24 cellular contexts compared by ENCODE assay signal in the genomic region with DNA sequence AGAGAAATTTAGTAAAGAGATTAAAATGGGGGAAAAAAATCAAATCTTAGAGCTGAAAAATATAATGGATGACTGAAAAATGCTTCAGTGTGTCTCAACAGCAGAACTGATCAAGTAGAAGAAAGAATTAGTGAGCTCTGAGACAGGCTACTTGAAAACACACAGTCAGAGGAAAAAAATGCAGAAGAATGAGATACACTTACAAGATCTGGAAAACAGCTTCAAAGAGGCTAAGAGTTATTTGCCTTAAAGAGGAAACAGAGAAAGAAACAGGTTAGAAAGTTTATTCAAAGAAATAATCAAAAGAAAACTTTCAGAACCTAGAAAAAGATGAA.
DNase-seq lines count a peak whose midpoint lies in the region; ATAC-seq and TF ChIP-seq lines count a peak whose summit lies in the region.
"Had no signal": no experiment of that assay in that cellular context is flagged by ENCODE, and none has a peak within 500 bp of the region (broad histone marks: within the 10 kb centered on the region; RNA-seq: fewer than 3 reads in every experiment).

No MANE protein-coding gene starts in this region.

- H3K27ac ChIP-seq in Karpas-422 (ENCODE audit: low read length) (no peak overlapping the region), mesodermal cell (ENCODE audit: low read depth, low read length, severe bottlenecking) (peak overlapping the region; percentile 54), caudate nucleus (ENCODE audit: low read depth, low read length) (no peak overlapping the region)
- H3K27ac ChIP-seq: 22Rv1, heart left ventricle, psoas muscle, thoracic aorta, uterus had no signal

- ATAC-seq in activated T-cell treated with anti-CD3 and anti-CD28 coated beads, Interleukin-2, amount 50 U/mL, for 72 hours (replicated peaks in 1 of 2) = no peak
- ATAC-seq in GM21576 (IDR thresholded peaks at IDR 0.05; ENCODE audit: unreplicated experiment) = no peak

- H3K4me3 Mint-ChIP-seq in activated T-cell treated with anti-CD3 and anti-CD28 coated beads, Interleukin-2, amount 50 U/mL, for 72 hours = no peak overlapping the region
- H3K4me3 Mint-ChIP-seq: CD14-positive monocyte; memory B cell; stimulated activated naive CD8-positive, alpha-beta T cell treated with anti-CD3 and anti-CD28 coated beads, Interleukin-15, Interleukin-2, amounts not matched to agents 100 ng/mL and 50 ng/mL, for 24 hours; T-helper 2 cell treated with Interferon-gamma antibody and Interleukin-4, amounts not matched to agents 5 μg/mL and 100 μg/mL, for 36 hours had no signal

- no peak overlapping the region for H3K4me3 ChIP-seq in Karpas-422 (ENCODE audit: low read length)
- no peak overlapping the region for H3K4me3 ChIP-seq in epithelial cell of esophagus (ENCODE audit: low read length)
- no peak overlapping the region for H3K4me3 ChIP-seq in mesodermal cell (ENCODE audit: extremely low read depth, insufficient read depth, low read length, poor library complexity, severe bottlenecking)
- H3K4me3 ChIP-seq: heart left ventricle, MG63, psoas muscle, thoracic aorta, uterus had no signal

- peaks cover 38 to 59% of the 10 kb centered on the region in 2 donors for H3K36me3 Mint-ChIP-seq in activated T-cell treated with anti-CD3 and anti-CD28 coated beads, Interleukin-2, amount 50 U/mL, for 72 hours (ENCODE audit: insufficient read depth in 2 of 2)

- peaks cover 30% of the 10 kb centered on the region for H3K79me2 ChIP-seq in Karpas-422 (ENCODE audit: low read length)

- peak overlapping the region; percentile 58 for H3K27ac Mint-ChIP-seq in activated T-cell treated with anti-CD3 and anti-CD28 coated beads, Interleukin-2, amount 50 U/mL, for 72 hours
- H3K27ac Mint-ChIP-seq: CD14-positive monocyte; memory B cell; stimulated activated naive CD8-positive, alpha-beta T cell treated with anti-CD3 and anti-CD28 coated beads, Interleukin-15, Interleukin-2, amounts not matched to agents 100 ng/mL and 50 ng/mL, for 24 hours; T-helper 2 cell treated with Interferon-gamma antibody and Interleukin-4, amounts not matched to agents 5 μg/mL and 100 μg/mL, for 36 hours had no signal

- no peak for TF ChIP-seq CTCF in epithelial cell of esophagus (IDR thresholded peaks at IDR 0.05; ENCODE audit: insufficient read depth, low read depth, low read length, missing control alignments)

- DNase-seq in activated T-cell treated with anti-CD3 and anti-CD28 coated beads, Interleukin-2, amount 50 U/mL, for 72 hours = no peak
- DNase-seq in activated T-cell treated with anti-CD3 and anti-CD28 coated beads for 4 hours = no peak
- peak; percentile 42 for DNase-seq in Karpas-422
- peak; percentile 45 for DNase-seq in epithelial cell of esophagus (ENCODE audit: low read depth)
- no peak for DNase-seq in pons (ENCODE audit: low spot score)
- no peak for DNase-seq in caudate nucleus (lab: John Stamatoyannopoulos, UW)
- DNase-seq: activated CD4-positive, alpha-beta T cell treated with anti-CD3 and anti-CD28 coated beads for 4 hours; activated CD8-positive, alpha-beta memory T cell treated with anti-CD3 and anti-CD28 coated beads for 24 hours; activated T-cell treated with anti-CD3 and anti-CD28 coated beads, Interleukin-2, amount 50 U/mL, for 1 hour; heart left ventricle; NCI-H1930; NCI-H524 treated with DMSO at 0.1 percent for 48 hours; psoas muscle; Right ventricle myocardium superior; uterus had no signal

- H3K9me3 ChIP-seq in Karpas-422 (ENCODE audit: low read length) = peaks cover 22% of the 10 kb centered on the region
- H3K9me3 ChIP-seq in mesodermal cell (ENCODE audit: control insufficient read depth, low read length) = peaks cover 28% of the 10 kb centered on the region

- no peak overlapping the region for H2AFZ ChIP-seq in Karpas-422 (ENCODE audit: low read length)

- no peak overlapping the region for H3K4me2 ChIP-seq in Karpas-422 (ENCODE audit: low read depth, low read length, poor library complexity, severe bottlenecking)

- H3K36me3 ChIP-seq in Karpas-422 (ENCODE audit: insufficient read depth, low read length) (peaks cover 69% of the 10 kb centered on the region), mesodermal cell (ENCODE audit: control insufficient read depth, insufficient read depth, low read length) (peaks cover 85% of the 10 kb centered on the region)
- H3K36me3 ChIP-seq: uterus had no signal

- no peaks in the 10 kb centered on the region for H3K27me3 Mint-ChIP-seq in activated T-cell treated with anti-CD3 and anti-CD28 coated beads, Interleukin-2, amount 50 U/mL, for 72 hours (ENCODE audit: low read depth)
- H3K27me3 Mint-ChIP-seq: memory B cell; stimulated activated naive CD8-positive, alpha-beta T cell treated with anti-CD3 and anti-CD28 coated beads, Interleukin-15, Interleukin-2, amounts not matched to agents 100 ng/mL and 50 ng/mL, for 24 hours had no signal

- H3K4me1 ChIP-seq in Karpas-422 (ENCODE audit: low read length) (no peaks in the 10 kb centered on the region), mesodermal cell (ENCODE audit: control insufficient read depth, insufficient read depth, low read length, poor library complexity, severe bottlenecking) (peaks cover 9% of the 10 kb centered on the region)
- H3K4me1 ChIP-seq: psoas muscle, uterus had no signal

- no peaks in the 10 kb centered on the region for H3K9me2 ChIP-seq in Karpas-422 (replicated peaks; ENCODE audit: insufficient read depth, low read length)

- H4K20me1 ChIP-seq in Karpas-422 (ENCODE audit: insufficient read depth, low read depth, low read length) = no peaks in the 10 kb centered on the region

- peaks cover 13 to 14% of the 10 kb centered on the region in 2 donors for H3K9me3 Mint-ChIP-seq in activated T-cell treated with anti-CD3 and anti-CD28 coated beads, Interleukin-2, amount 50 U/mL, for 72 hours

- H3K4me1 Mint-ChIP-seq in activated T-cell treated with anti-CD3 and anti-CD28 coated beads, Interleukin-2, amount 50 U/mL, for 72 hours (ENCODE audit: low read depth) = no peaks in the 10 kb centered on the region
- H3K4me1 Mint-ChIP-seq: CD14-positive monocyte, memory B cell had no signal

- H3K27me3 ChIP-seq in Karpas-422 (ENCODE audit: low read length) = no peaks in the 10 kb centered on the region
- H3K27me3 ChIP-seq: heart left ventricle, MG63, uterus had no signal

- no peak overlapping the region for H3K9ac ChIP-seq in Karpas-422 (ENCODE audit: low read length)

Comparison
In these comparisons a context has a peak if more than half of its experiments do, and no peak if none do; other contexts are left out.
1. DNase-seq: peak in Karpas-422 (single experiment) and epithelial cell of esophagus (single experiment); none in activated T-cell treated with anti-CD3 and anti-CD28 coated beads, Interleukin-2, amount 50 U/mL, for 72 hours (0 of 2), activated T-cell treated with anti-CD3 and anti-CD28 coated beads for 4 hours (single experiment), pons (single experiment) and caudate nucleus (0 of 61).